ENCODE assay signal across 1 cellular context in genomic region chr22:28772633-28773460, GRCh38.
TF ChIP-seq lines count a peak whose summit lies in the region.

Gene CCDC117 (plus strand): TSS chr22:28772695. CDS start chr22:28772850, 155 bp downstream.

TF ChIP-seq in HepG2, 621 proteins besides CTCF, POLR2A, EP300 and RAD21 (continued from another document and continues in another):
- TF ChIP-seq, protein P1, sequence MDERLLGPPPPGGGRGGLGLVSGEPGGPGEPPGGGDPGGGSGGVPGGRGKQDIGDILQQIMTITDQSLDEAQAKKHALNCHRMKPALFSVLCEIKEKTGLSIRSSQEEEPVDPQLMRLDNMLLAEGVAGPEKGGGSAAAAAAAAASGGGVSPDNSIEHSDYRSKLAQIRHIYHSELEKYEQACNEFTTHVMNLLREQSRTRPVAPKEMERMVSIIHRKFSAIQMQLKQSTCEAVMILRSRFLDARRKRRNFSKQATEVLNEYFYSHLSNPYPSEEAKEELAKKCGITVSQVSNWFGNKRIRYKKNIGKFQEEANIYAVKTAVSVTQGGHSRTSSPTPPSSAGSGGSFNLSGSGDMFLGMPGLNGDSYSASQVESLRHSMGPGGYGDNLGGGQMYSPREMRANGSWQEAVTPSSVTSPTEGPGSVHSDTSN (CRISPR knock-in tag; IDR thresholded peaks at IDR 0.05) = no peak
- TF ChIP-seq NR2C2 (CRISPR knock-in tag; IDR thresholded peaks at IDR 0.05; ENCODE audit: borderline replicate concordance) (peak; percentile 90), CREM (IDR thresholded peaks at IDR 0.05) (peak; percentile 90), CREM (CRISPR knock-in tag; IDR thresholded peaks at IDR 0.05) (no peak), RERE (CRISPR knock-in tag; IDR thresholded peaks at IDR 0.05; ENCODE audit: low read depth) (peak; percentile 21; the same call in 1 of the 2 replicates), SRSF1 (optimal IDR thresholded peaks at IDR 0.05; ENCODE audit: low read depth, low read length) (no peak), RBAK (CRISPR knock-in tag; IDR thresholded peaks at IDR 0.05) (no peak), XBP1 (CRISPR knock-in tag; IDR thresholded peaks at IDR 0.05) (no peak), HDAC2 (CRISPR knock-in tag; IDR thresholded peaks at IDR 0.05) (peak; percentile 77), JARID2 (CRISPR knock-in tag; IDR thresholded peaks at IDR 0.05; ENCODE audit: insufficient replicate concordance) (peak; percentile 53), ELF4 (CRISPR knock-in tag; IDR thresholded peaks at IDR 0.05; ENCODE audit: borderline replicate concordance) (peak; percentile 14; the same call in 1 of the 2 replicates), ZNF10 (CRISPR knock-in tag; IDR thresholded peaks at IDR 0.05; ENCODE audit: borderline replicate concordance, low read depth) (no peak), ADNP (CRISPR knock-in tag; IDR thresholded peaks at IDR 0.05) (no peak), ZNF143 (CRISPR knock-in tag; IDR thresholded peaks at IDR 0.05) (peak; percentile 97), IRF2 (CRISPR knock-in tag; IDR thresholded peaks at IDR 0.05) (peak; percentile 83), NCOR1 (IDR thresholded peaks at IDR 0.05; ENCODE audit: borderline replicate concordance, low read length) (no peak), PLRG1 (conservative IDR thresholded peaks at IDR 0.05) (no peak), JUND (CRISPR knock-in tag; IDR thresholded peaks at IDR 0.05) (no peak), NFATC3 (CRISPR knock-in tag; IDR thresholded peaks at IDR 0.05) (no peak), ZFAT (CRISPR knock-in tag; conservative IDR thresholded peaks at IDR 0.05) (peak; percentile 66; the same call in 1 of the 2 replicates), ZMYM3 (CRISPR knock-in tag; IDR thresholded peaks at IDR 0.05) (peak; percentile 53), FOXP1 (IDR thresholded peaks at IDR 0.05) (no peak), FOXP1 (CRISPR knock-in tag; IDR thresholded peaks at IDR 0.05) (peak; percentile 80), ETV5 (CRISPR knock-in tag; IDR thresholded peaks at IDR 0.05; ENCODE audit: borderline replicate concordance) (no peak; the same call in none of the 2 replicates), ZNF780A (CRISPR knock-in tag; IDR thresholded peaks at IDR 0.05) (no peak), ZNF546 (CRISPR knock-in tag; conservative IDR thresholded peaks at IDR 0.05) (no peak), ZIK1 (CRISPR knock-in tag; IDR thresholded peaks at IDR 0.05; ENCODE audit: borderline replicate concordance, low read depth) (no peak), ATM (IDR thresholded peaks at IDR 0.05; ENCODE audit: borderline replicate concordance) (no peak), ZNF7 (CRISPR knock-in tag; IDR thresholded peaks at IDR 0.05) (no peak), NFKB2 (CRISPR knock-in tag; IDR thresholded peaks at IDR 0.05; ENCODE audit: borderline replicate concordance) (peak; percentile 47; the same call in 1 of the 2 replicates), REPIN1 (CRISPR knock-in tag; IDR thresholded peaks at IDR 0.05; ENCODE audit: borderline replicate concordance, low read depth) (peak; percentile 52; the same call in 1 of the 2 replicates), AGO1 (IDR thresholded peaks at IDR 0.05; ENCODE audit: low read depth, low read length, poor library complexity, severe bottlenecking) (no peak), ZBED4 (CRISPR knock-in tag; IDR thresholded peaks at IDR 0.05; ENCODE audit: borderline replicate concordance) (no peak), SALL2 (CRISPR knock-in tag; IDR thresholded peaks at IDR 0.05) (peak; percentile 92), ZHX1 (CRISPR knock-in tag; IDR thresholded peaks at IDR 0.05; ENCODE audit: low read depth) (no peak), ZNF598 (CRISPR knock-in tag; IDR thresholded peaks at IDR 0.05; ENCODE audit: borderline replicate concordance) (no peak), RCOR2 (CRISPR knock-in tag; IDR thresholded peaks at IDR 0.05) (no peak), ZKSCAN8 (CRISPR knock-in tag; IDR thresholded peaks at IDR 0.05; ENCODE audit: borderline replicate concordance) (no peak), NR2F1 (CRISPR knock-in tag; IDR thresholded peaks at IDR 0.05) (no peak), NR3C1 (CRISPR knock-in tag; IDR thresholded peaks at IDR 0.05) (no peak), ZNF292 (CRISPR knock-in tag; IDR thresholded peaks at IDR 0.05; ENCODE audit: borderline replicate concordance, low read depth) (no peak)
- TF ChIP-seq, protein P2, sequence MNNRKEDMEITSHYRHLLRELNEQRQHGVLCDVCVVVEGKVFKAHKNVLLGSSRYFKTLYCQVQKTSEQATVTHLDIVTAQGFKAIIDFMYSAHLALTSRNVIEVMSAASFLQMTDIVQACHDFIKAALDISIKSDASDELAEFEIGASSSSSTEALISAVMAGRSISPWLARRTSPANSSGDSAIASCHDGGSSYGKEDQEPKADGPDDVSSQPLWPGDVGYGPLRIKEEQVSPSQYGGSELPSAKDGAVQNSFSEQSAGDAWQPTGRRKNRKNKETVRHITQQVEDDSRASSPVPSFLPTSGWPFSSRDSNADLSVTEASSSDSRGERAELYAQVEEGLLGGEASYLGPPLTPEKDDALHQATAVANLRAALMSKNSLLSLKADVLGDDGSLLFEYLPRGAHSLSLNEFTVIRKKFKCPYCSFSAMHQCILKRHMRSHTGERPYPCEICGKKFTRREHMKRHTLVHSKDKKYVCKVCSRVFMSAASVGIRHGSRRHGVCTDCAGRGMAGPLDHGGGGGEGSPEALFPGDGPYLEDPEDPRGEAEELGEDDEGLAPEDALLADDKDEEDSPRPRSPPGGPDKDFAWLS (CRISPR knock-in tag; IDR thresholded peaks at IDR 0.05; ENCODE audit: borderline replicate concordance) = no peak
- TF ChIP-seq, protein P3, sequence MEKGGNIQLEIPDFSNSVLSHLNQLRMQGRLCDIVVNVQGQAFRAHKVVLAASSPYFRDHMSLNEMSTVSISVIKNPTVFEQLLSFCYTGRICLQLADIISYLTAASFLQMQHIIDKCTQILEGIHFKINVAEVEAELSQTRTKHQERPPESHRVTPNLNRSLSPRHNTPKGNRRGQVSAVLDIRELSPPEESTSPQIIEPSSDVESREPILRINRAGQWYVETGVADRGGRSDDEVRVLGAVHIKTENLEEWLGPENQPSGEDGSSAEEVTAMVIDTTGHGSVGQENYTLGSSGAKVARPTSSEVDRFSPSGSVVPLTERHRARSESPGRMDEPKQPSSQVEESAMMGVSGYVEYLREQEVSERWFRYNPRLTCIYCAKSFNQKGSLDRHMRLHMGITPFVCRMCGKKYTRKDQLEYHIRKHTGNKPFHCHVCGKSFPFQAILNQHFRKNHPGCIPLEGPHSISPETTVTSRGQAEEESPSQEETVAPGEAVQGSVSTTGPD (CRISPR knock-in tag; IDR thresholded peaks at IDR 0.05) = no peak
- TF ChIP-seq, protein P4, sequence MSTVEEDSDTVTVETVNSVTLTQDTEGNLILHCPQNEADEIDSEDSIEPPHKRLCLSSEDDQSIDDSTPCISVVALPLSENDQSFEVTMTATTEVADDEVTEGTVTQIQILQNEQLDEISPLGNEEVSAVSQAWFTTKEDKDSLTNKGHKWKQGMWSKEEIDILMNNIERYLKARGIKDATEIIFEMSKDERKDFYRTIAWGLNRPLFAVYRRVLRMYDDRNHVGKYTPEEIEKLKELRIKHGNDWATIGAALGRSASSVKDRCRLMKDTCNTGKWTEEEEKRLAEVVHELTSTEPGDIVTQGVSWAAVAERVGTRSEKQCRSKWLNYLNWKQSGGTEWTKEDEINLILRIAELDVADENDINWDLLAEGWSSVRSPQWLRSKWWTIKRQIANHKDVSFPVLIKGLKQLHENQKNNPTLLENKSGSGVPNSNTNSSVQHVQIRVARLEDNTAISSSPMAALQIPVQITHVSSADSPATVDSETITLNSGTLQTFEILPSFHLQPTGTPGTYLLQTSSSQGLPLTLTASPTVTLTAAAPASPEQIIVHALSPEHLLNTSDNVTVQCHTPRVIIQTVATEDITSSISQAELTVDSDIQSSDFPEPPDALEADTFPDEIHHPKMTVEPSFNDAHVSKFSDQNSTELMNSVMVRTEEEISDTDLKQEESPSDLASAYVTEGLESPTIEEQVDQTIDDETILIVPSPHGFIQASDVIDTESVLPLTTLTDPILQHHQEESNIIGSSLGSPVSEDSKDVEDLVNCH (CRISPR knock-in tag; IDR thresholded peaks at IDR 0.05) = no peak
- TF ChIP-seq, protein P5, sequence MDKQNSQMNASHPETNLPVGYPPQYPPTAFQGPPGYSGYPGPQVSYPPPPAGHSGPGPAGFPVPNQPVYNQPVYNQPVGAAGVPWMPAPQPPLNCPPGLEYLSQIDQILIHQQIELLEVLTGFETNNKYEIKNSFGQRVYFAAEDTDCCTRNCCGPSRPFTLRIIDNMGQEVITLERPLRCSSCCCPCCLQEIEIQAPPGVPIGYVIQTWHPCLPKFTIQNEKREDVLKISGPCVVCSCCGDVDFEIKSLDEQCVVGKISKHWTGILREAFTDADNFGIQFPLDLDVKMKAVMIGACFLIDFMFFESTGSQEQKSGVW (CRISPR knock-in tag; IDR thresholded peaks at IDR 0.05; ENCODE audit: borderline replicate concordance) = no peak
